In the genomic region with DNA sequence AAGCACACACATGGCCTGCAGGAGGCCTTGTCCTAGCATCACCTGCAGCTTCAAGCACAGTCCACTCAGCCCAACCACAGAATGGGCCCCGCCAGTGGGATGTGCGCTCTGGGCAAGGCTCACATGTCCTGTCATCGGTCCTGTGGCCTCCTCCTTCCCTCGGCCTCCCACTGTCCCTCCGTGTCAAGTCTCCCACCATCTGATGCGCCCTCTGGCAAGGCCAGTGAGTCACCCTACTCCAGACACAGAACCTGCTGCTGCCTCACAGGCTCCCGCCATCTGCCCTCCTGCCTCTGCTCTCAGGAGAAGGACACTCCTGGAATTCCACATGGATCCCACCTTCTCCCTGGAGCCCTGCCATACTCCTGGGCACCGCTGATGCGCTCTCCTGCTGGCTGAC, we compare ENCODE assay signal across 20 cellular contexts. TPM values are rescaled to one million over a fixed set of nuclear protein-coding genes. Genes with fewer than 3 reads are reported as not detected.
DNase-seq lines count a peak whose midpoint lies in the region; ATAC-seq and TF ChIP-seq lines count a peak whose summit lies in the region.
"Had no signal": no experiment of that assay in that cellular context is flagged by ENCODE, and none has a peak within 500 bp of the region (broad histone marks: within the 10 kb centered on the region; RNA-seq: fewer than 3 reads in every experiment).

No MANE protein-coding gene starts in this region.

- no peaks in the 10 kb centered on the region for H3K79me2 ChIP-seq in PC-3 (ENCODE audit: low read length)

- POLR2A ChIA-PET in PC-3 (lab: Charles Lee; ENCODE audit: unreplicated experiment), result no interaction called here

- CTCF ChIA-PET in PC-3 (lab: Charles Lee), result no interaction called here
- CTCF ChIA-PET in activated naive CD4-positive, alpha-beta T cell treated with anti-CD3 and anti-CD28 coated beads for 36 hours (lab: Charles Lee), result no interaction called here

- no peak overlapping the region for H3K4me3 ChIP-seq in PC-3 (ENCODE audit: low read length)
- H3K4me3 ChIP-seq: heart left ventricle, smooth muscle cell had no signal

- H3K9me2 ChIP-seq in PC-3 (replicated peaks; ENCODE audit: low read length), result no peaks in the 10 kb centered on the region

- peaks cover 27% of the 10 kb centered on the region for H3K4me1 ChIP-seq in PC-3 (ENCODE audit: insufficient read depth, low read length)

- peak; percentile 30 for ATAC-seq in PC-3
- ATAC-seq in stimulated activated effector memory CD8-positive, alpha-beta T cell treated with anti-CD3 and anti-CD28 coated beads, Interleukin-12 subunit alpha, Interleukin-12 subunit beta, amount 100 ng/mL, for 72 hours, result no peak
- ATAC-seq: heart left ventricle; stimulated activated naive CD8-positive, alpha-beta T cell treated with anti-CD3 and anti-CD28 coated beads, Interleukin-15, Interleukin-2, amounts not matched to agents 100 U/mL and 50 U/mL, for 24 hours; T-cell had no signal

- no peaks in the 10 kb centered on the region for H3F3A ChIP-seq in PC-3 (ENCODE audit: low read length, unreplicated experiment)

- H3K9me3 ChIP-seq in PC-3 (ENCODE audit: low read length), result no peaks in the 10 kb centered on the region
- H3K9me3 ChIP-seq: heart left ventricle had no signal

- H3K27me3 Mint-ChIP-seq in dendritic cell treated with granulocyte-macrophage colony-stimulating factor and Interleukin-4, amounts not matched to agents 40 ng/mL and 50 ng/mL, for 4 days, result no peaks in the 10 kb centered on the region
- H3K27me3 Mint-ChIP-seq in activated naive CD4-positive, alpha-beta T cell treated with anti-CD3 and anti-CD28 coated beads for 36 hours (ENCODE audit: low read depth), result no peaks in the 10 kb centered on the region
- H3K27me3 Mint-ChIP-seq in activated T-cell treated with anti-CD3 and anti-CD28 coated beads, Interleukin-2, amount 50 U/mL, for 24 hours, result no peaks in the 10 kb centered on the region
- H3K27me3 Mint-ChIP-seq: activated naive CD8-positive, alpha-beta T cell; CD8-positive, alpha-beta memory T cell; naive B cell; T-cell had no signal

- H3K27ac ChIP-seq in PC-3 (ENCODE audit: low read length), result peak overlapping the region; percentile 89
- H3K27ac ChIP-seq: heart left ventricle had no signal

- intact Hi-C loops in PC-3 (cut with micrococcal nuclease), result no loop called here
- intact Hi-C loops in dendritic cell treated with granulocyte-macrophage colony-stimulating factor and Interleukin-4, amounts not matched to agents 40 ng/mL and 50 ng/mL, for 4 days (cut with micrococcal nuclease), result loop anchor here (10.0 kb wide), 1 partner anchor 125 kb away; a partner anchor contains a TSS
- intact Hi-C loops in activated naive CD4-positive, alpha-beta T cell treated with anti-CD3 and anti-CD28 coated beads for 36 hours (cut with micrococcal nuclease), result no loop called here

- no peak for TF ChIP-seq CTCF in PC-3 (conservative IDR thresholded peaks at IDR 0.05; ENCODE audit: low read depth, low read length)

- H3K27ac Mint-ChIP-seq in dendritic cell treated with granulocyte-macrophage colony-stimulating factor and Interleukin-4, amounts not matched to agents 40 ng/mL and 50 ng/mL, for 4 days, result peak overlapping the region; percentile 61
- peak overlapping the region; percentile 76 for H3K27ac Mint-ChIP-seq in stimulated activated effector memory CD8-positive, alpha-beta T cell treated with anti-CD3 and anti-CD28 coated beads, Interleukin-12 subunit alpha, Interleukin-12 subunit beta, amount 100 ng/mL, for 72 hours
- H3K27ac Mint-ChIP-seq in activated naive CD4-positive, alpha-beta T cell treated with anti-CD3 and anti-CD28 coated beads for 36 hours, result no peak overlapping the region
- no peak overlapping the region for H3K27ac Mint-ChIP-seq in activated T-cell treated with anti-CD3 and anti-CD28 coated beads, Interleukin-2, amount 50 U/mL, for 24 hours
- H3K27ac Mint-ChIP-seq: T-cell had no signal

- no peaks in the 10 kb centered on the region for H3K36me3 ChIP-seq in PC-3 (ENCODE audit: low read depth, low read length)

- BruUV-seq in PC-3 (replicated peaks; lab: Mats Ljungman, UMichigan), result no TSS peak

- no peak overlapping the region for H2AFZ ChIP-seq in PC-3 (ENCODE audit: low read length)

- H3K27me3 ChIP-seq in PC-3 (ENCODE audit: low read length), result no peaks in the 10 kb centered on the region
- H3K27me3 ChIP-seq: heart left ventricle had no signal

- H3K4me3 Mint-ChIP-seq in dendritic cell treated with granulocyte-macrophage colony-stimulating factor and Interleukin-4, amounts not matched to agents 40 ng/mL and 50 ng/mL, for 4 days, result no peak overlapping the region
- H3K4me3 Mint-ChIP-seq in stimulated activated effector memory CD8-positive, alpha-beta T cell treated with anti-CD3 and anti-CD28 coated beads, Interleukin-12 subunit alpha, Interleukin-12 subunit beta, amount 100 ng/mL, for 72 hours, result no peak overlapping the region
- no peak overlapping the region for H3K4me3 Mint-ChIP-seq in activated naive CD4-positive, alpha-beta T cell treated with anti-CD3 and anti-CD28 coated beads for 36 hours
- no peak overlapping the region for H3K4me3 Mint-ChIP-seq in activated T-cell treated with anti-CD3 and anti-CD28 coated beads, Interleukin-2, amount 50 U/mL, for 24 hours
- H3K4me3 Mint-ChIP-seq: activated naive CD8-positive, alpha-beta T cell; CD8-positive, alpha-beta memory T cell; T-cell had no signal

- H3K4me2 ChIP-seq in PC-3 (ENCODE audit: low read length), result peak overlapping the region; percentile 83; the same call in 1 of the 2 replicates
- H3K4me2 ChIP-seq: smooth muscle cell had no signal

- H3K9me3 Mint-ChIP-seq in dendritic cell treated with granulocyte-macrophage colony-stimulating factor and Interleukin-4, amounts not matched to agents 40 ng/mL and 50 ng/mL, for 4 days, result peaks cover 8% of the 10 kb centered on the region
- no peaks in the 10 kb centered on the region for H3K9me3 Mint-ChIP-seq in stimulated activated effector memory CD8-positive, alpha-beta T cell treated with anti-CD3 and anti-CD28 coated beads, Interleukin-12 subunit alpha, Interleukin-12 subunit beta, amount 100 ng/mL, for 72 hours
- H3K9me3 Mint-ChIP-seq in activated naive CD4-positive, alpha-beta T cell treated with anti-CD3 and anti-CD28 coated beads for 36 hours, result no peaks in the 10 kb centered on the region
- H3K9me3 Mint-ChIP-seq in activated T-cell treated with anti-CD3 and anti-CD28 coated beads, Interleukin-2, amount 50 U/mL, for 24 hours, result no peaks in the 10 kb centered on the region
- H3K9me3 Mint-ChIP-seq: CD8-positive, alpha-beta memory T cell; naive B cell; T-cell had no signal

- no peak overlapping the region for H3K9ac ChIP-seq in PC-3 (ENCODE audit: low read length)

- peak; percentile 61 for DNase-seq in ELR (ENCODE audit: low read depth)
- peak; percentile 86 for DNase-seq in PC-3
- no peak for DNase-seq in stimulated activated effector memory CD8-positive, alpha-beta T cell treated with anti-CD3 and anti-CD28 coated beads, Interleukin-12 subunit alpha, Interleukin-12 subunit beta, amount 100 ng/mL, for 72 hours (ENCODE audit: low spot score in 2 of 2)
- DNase-seq in activated naive CD4-positive, alpha-beta T cell treated with anti-CD3 and anti-CD28 coated beads for 36 hours, result no peak
- DNase-seq in activated T-cell treated with anti-CD3 and anti-CD28 coated beads, Interleukin-2, amount 50 U/mL, for 24 hours, result no peak
- DNase-seq in effector CD8-positive, alpha-beta T cell (lab: John Stamatoyannopoulos, UW), result no peak
- DNase-seq: activated CD4-positive, alpha-beta T cell treated with anti-CD3 and anti-CD28 coated beads for 48 hours; CD8-positive, alpha-beta memory T cell; H7; heart left ventricle; naive B cell; NCI-H1436 treated with DMSO at 0.1 percent for 48 hours; NCI-H82; SIG-M5; stimulated activated CD4-positive, alpha-beta T cell treated with anti-CD3 and anti-CD28 coated beads, Interleukin-4, amount 100 ng/mL, for 1 hour; stimulated activated naive CD8-positive, alpha-beta T cell treated with anti-CD3 and anti-CD28 coated beads, Interleukin-15, Interleukin-2, amounts not matched to agents 100 U/mL and 50 U/mL, for 24 hours; T-cell had no signal

- H3K4me1 Mint-ChIP-seq in dendritic cell treated with granulocyte-macrophage colony-stimulating factor and Interleukin-4, amounts not matched to agents 40 ng/mL and 50 ng/mL, for 4 days (ENCODE audit: low read depth), result peaks cover 79% of the 10 kb centered on the region
- H3K4me1 Mint-ChIP-seq in stimulated activated effector memory CD8-positive, alpha-beta T cell treated with anti-CD3 and anti-CD28 coated beads, Interleukin-12 subunit alpha, Interleukin-12 subunit beta, amount 100 ng/mL, for 72 hours, result peaks cover 41% of the 10 kb centered on the region
- H3K4me1 Mint-ChIP-seq in activated naive CD4-positive, alpha-beta T cell treated with anti-CD3 and anti-CD28 coated beads for 36 hours (ENCODE audit: low read depth), result peaks cover 12% of the 10 kb centered on the region
- H3K4me1 Mint-ChIP-seq in activated T-cell treated with anti-CD3 and anti-CD28 coated beads, Interleukin-2, amount 50 U/mL, for 24 hours (ENCODE audit: low read depth), result peaks cover 12% of the 10 kb centered on the region

- no peaks in the 10 kb centered on the region for H4K20me1 ChIP-seq in PC-3 (ENCODE audit: low read length)

- peaks cover 67% of the 10 kb centered on the region for H3K36me3 Mint-ChIP-seq in dendritic cell treated with granulocyte-macrophage colony-stimulating factor and Interleukin-4, amounts not matched to agents 40 ng/mL and 50 ng/mL, for 4 days (ENCODE audit: low read depth)
- peaks cover 93% of the 10 kb centered on the region for H3K36me3 Mint-ChIP-seq in stimulated activated effector memory CD8-positive, alpha-beta T cell treated with anti-CD3 and anti-CD28 coated beads, Interleukin-12 subunit alpha, Interleukin-12 subunit beta, amount 100 ng/mL, for 72 hours
- peaks cover 16% of the 10 kb centered on the region for H3K36me3 Mint-ChIP-seq in activated naive CD4-positive, alpha-beta T cell treated with anti-CD3 and anti-CD28 coated beads for 36 hours (ENCODE audit: low read depth)
- peaks cover 82% of the 10 kb centered on the region for H3K36me3 Mint-ChIP-seq in activated T-cell treated with anti-CD3 and anti-CD28 coated beads, Interleukin-2, amount 50 U/mL, for 24 hours (ENCODE audit: low read depth)
- H3K36me3 Mint-ChIP-seq: activated naive CD8-positive, alpha-beta T cell; naive B cell had no signal

RNA-seq across cellular contexts. Expression of a gene that starts 14.2 kb away (rescaled TPM):
- 26.4 and 28.5 TPM in 2 replicates for total RNA-seq in PC-3 (2014; rRNA removed)
- 100 to 1,000 TPM; 164 to 166 TPM for total RNA-seq in activated naive CD4-positive, alpha-beta T cell treated with anti-CD3 and anti-CD28 coated beads for 36 hours

Comparison
In these comparisons a context has a peak if more than half of its experiments do, and no peak if none do; other contexts are left out.
1. DNase-seq: peak in ELR (single experiment) and PC-3 (single experiment); none in stimulated activated effector memory CD8-positive, alpha-beta T cell treated with anti-CD3 and anti-CD28 coated beads, Interleukin-12 subunit alpha, Interleukin-12 subunit beta, amount 100 ng/mL, for 72 hours (0 of 2), activated naive CD4-positive, alpha-beta T cell treated with anti-CD3 and anti-CD28 coated beads for 36 hours (single experiment), activated T-cell treated with anti-CD3 and anti-CD28 coated beads, Interleukin-2, amount 50 U/mL, for 24 hours (single experiment) and effector CD8-positive, alpha-beta T cell (single experiment).
2. H3K27ac Mint-ChIP-seq: peak in dendritic cell treated with granulocyte-macrophage colony-stimulating factor and Interleukin-4, amounts not matched to agents 40 ng/mL and 50 ng/mL, for 4 days (single experiment) and stimulated activated effector memory CD8-positive, alpha-beta T cell treated with anti-CD3 and anti-CD28 coated beads, Interleukin-12 subunit alpha, Interleukin-12 subunit beta, amount 100 ng/mL, for 72 hours (single experiment); none in activated naive CD4-positive, alpha-beta T cell treated with anti-CD3 and anti-CD28 coated beads for 36 hours (single experiment) and activated T-cell treated with anti-CD3 and anti-CD28 coated beads, Interleukin-2, amount 50 U/mL, for 24 hours (single experiment).